10 cellular contexts compared by ENCODE assay signal in genomic region chr17:69733171-69734014, GRCh38.
DNase-seq lines count a peak whose midpoint lies in the region; ATAC-seq and TF ChIP-seq lines count a peak whose summit lies in the region.
"Had no signal": no experiment of that assay in that cellular context is flagged by ENCODE, and none has a peak within 500 bp of the region (broad histone marks: within the 10 kb centered on the region; RNA-seq: fewer than 3 reads in every experiment).

No MANE protein-coding gene starts in this region.

- peaks cover 25% of the 10 kb centered on the region for H3K9me3 Mint-ChIP-seq in mesothelial cell of epicardium

- no peaks in the 10 kb centered on the region for H3K79me2 ChIP-seq in mesendoderm (ENCODE audit: control insufficient read depth, insufficient read depth, low read length)

- H3K36me3 Mint-ChIP-seq in mesothelial cell of epicardium: no peaks in the 10 kb centered on the region

- H3K4me1 ChIP-seq in mesendoderm (ENCODE audit: control insufficient read depth, low read depth, low read length): no peaks in the 10 kb centered on the region

- H3K27ac Mint-ChIP-seq in mesothelial cell of epicardium: no peak overlapping the region

- H3K27ac ChIP-seq in mesendoderm (ENCODE audit: low read depth, low read length): no peak overlapping the region
- H3K27ac ChIP-seq: pancreas had no signal

- TF ChIP-seq CTCF in choroid plexus epithelial cell (conservative IDR thresholded peaks at IDR 0.05; ENCODE audit: low read depth, low read length) (no peak), mesothelial cell of epicardium (IDR thresholded peaks at IDR 0.05; ENCODE audit: unreplicated experiment) (no peak)

- DNase-seq in Caki2 (ENCODE audit: low read depth) (peak; percentile 80), NCI-H1105 treated with DMSO at 0.1 percent for 48 hours (lab: John Stamatoyannopoulos, UW) (peak; percentile 39), choroid plexus epithelial cell (ENCODE audit: low read depth) (peak; percentile 66), mesendoderm (peak; percentile 33), NCI-H748 treated with DMSO at 0.1 percent for 48 hours (lab: John Stamatoyannopoulos, UW) (no peak), medulla oblongata (ENCODE audit: extremely low spot score) (no peak), mesothelial cell of epicardium (ENCODE audit: low spot score in 2 of 2, unreplicated experiment in 2 of 2) (no peak)
- DNase-seq: effector CD8-positive, alpha-beta T cell; pancreas had no signal

- H3K4me3 ChIP-seq in choroid plexus epithelial cell (ENCODE audit: low read depth, low read length) (no peak overlapping the region), mesendoderm (ENCODE audit: low read length) (no peak overlapping the region)
- H3K4me3 ChIP-seq: pancreas had no signal

- H4K5ac ChIP-seq in mesendoderm (ENCODE audit: low read length): no peak overlapping the region

- ATAC-seq in GM21723 (IDR thresholded peaks at IDR 0.05; ENCODE audit: unreplicated experiment): no peak

- H3K27me3 Mint-ChIP-seq in mesothelial cell of epicardium (ENCODE audit: low read depth): no peaks in the 10 kb centered on the region

- H2BK5ac ChIP-seq in mesendoderm (ENCODE audit: low read length): no peak overlapping the region

- H3K18ac ChIP-seq in mesendoderm (ENCODE audit: low read length): no peak overlapping the region

- no peaks in the 10 kb centered on the region for H3K27me3 ChIP-seq in mesendoderm (ENCODE audit: insufficient read depth, low read length, poor library complexity)
- H3K27me3 ChIP-seq: pancreas had no signal

- peaks cover 21% of the 10 kb centered on the region for H3K4me1 Mint-ChIP-seq in mesothelial cell of epicardium

- no peaks in the 10 kb centered on the region for H3K79me1 ChIP-seq in mesendoderm (ENCODE audit: low read length)

- no peak overlapping the region for H3K56ac ChIP-seq in mesendoderm (ENCODE audit: low read length)

- H3K9ac ChIP-seq in mesendoderm (ENCODE audit: low read length): no peak overlapping the region

- H2BK120ac ChIP-seq in mesendoderm (ENCODE audit: low read depth, low read length): no peak overlapping the region

- H2BK15ac ChIP-seq in mesendoderm (replicated peaks; ENCODE audit: low read depth): no peak overlapping the region

- H2AK5ac ChIP-seq in mesendoderm (ENCODE audit: low read length): no peak overlapping the region

- no peak overlapping the region for H3K4me3 Mint-ChIP-seq in mesothelial cell of epicardium

- no peak overlapping the region for H4K8ac ChIP-seq in mesendoderm (ENCODE audit: low read depth, low read length)

- no CpG with 5 or more reads among the region's 3 CpGs for WGBS in mesendoderm (ENCODE audit: extremely low coverage, insufficient coverage, low lambda C conversion rate)

- no peak overlapping the region for H3K23ac ChIP-seq in mesendoderm (ENCODE audit: low read length)

- H3K4ac ChIP-seq in mesendoderm (ENCODE audit: low read depth, low read length): no peak overlapping the region

- in situ Hi-C loops in Caki2 (cut with HindIII; ENCODE audit: low pct_unique_long_range_greater_than_20kb, low sequenced_read_pairs): no loop called here

- H3K4me2 ChIP-seq in mesendoderm (ENCODE audit: low read length): no peak overlapping the region

- no peaks in the 10 kb centered on the region for H3K36me3 ChIP-seq in mesendoderm (ENCODE audit: control insufficient read depth, insufficient read depth, low read length)
- H3K36me3 ChIP-seq: pancreas had no signal

Comparison
In these comparisons a context has a peak if more than half of its experiments do, and no peak if none do; other contexts are left out.
1. DNase-seq: peak in Caki2 (single experiment), NCI-H1105 treated with DMSO at 0.1 percent for 48 hours (single experiment), choroid plexus epithelial cell (single experiment) and mesendoderm (single experiment); none in NCI-H748 treated with DMSO at 0.1 percent for 48 hours (single experiment), medulla oblongata (single experiment) and mesothelial cell of epicardium (0 of 2).